ENCODE assay signal across 1 cellular context in the genomic region with DNA sequence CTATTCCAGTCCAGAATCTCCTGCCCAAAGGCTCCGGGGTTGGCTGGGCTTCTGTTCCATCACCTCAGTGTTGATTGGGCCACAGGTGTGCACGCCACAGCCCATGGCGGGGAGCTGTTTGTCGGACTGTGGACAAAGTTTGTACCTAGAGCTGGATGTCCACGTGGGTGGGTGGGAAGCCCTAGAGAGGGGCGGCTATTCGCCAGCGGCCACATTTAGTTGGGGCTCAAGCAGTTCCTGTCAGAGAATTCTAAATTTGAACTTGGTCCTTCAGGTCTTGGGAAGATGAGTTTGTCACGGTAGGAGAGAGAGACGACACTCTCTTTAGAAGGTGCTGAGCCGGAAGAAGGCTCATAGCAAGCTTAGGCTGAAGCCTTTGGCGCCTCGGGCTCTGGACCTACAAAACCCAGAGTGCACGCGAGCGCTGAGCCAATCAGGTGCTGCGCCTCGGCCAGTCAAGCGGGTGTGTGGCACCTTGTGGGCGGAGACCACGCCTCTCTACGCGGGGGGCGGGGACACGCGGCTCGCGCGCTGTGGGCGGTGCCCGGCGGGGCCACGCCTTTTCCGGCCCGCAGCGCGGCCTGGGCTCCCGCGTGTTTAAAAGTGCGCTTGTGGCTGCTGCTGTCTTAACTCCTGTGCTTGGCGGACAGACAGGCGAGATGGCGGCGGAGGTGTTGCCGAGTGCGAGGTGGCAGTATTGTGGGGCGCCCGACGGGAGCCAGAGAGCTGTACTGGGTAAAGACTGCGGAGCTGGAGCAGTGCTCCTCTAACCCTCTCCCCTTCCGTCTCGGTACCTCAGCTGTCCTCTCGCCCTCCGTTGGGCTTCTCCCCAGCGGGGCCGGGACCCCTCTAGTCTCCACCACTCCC.
TF ChIP-seq lines count a peak whose summit lies in the region.

Gene POLR1E (plus strand): TSS at position 560 of the 867 bp plus-strand sequence. CDS start 100 bp downstream, at position 660.

TF ChIP-seq in HepG2, 621 proteins besides CTCF, POLR2A, EP300 and RAD21 (continued from another document and continues in another):
- no peak for TF ChIP-seq FOXO4 (CRISPR knock-in tag; conservative IDR thresholded peaks at IDR 0.05)
- 0 out of 2 replicates have a peak, but pooled peaks have one; percentile 51 for TF ChIP-seq SMAD9 (CRISPR knock-in tag; IDR thresholded peaks at IDR 0.05)
- no peak for TF ChIP-seq RXRB (CRISPR knock-in tag; IDR thresholded peaks at IDR 0.05; ENCODE audit: borderline replicate concordance)
- TF ChIP-seq PHF20 (CRISPR knock-in tag; IDR thresholded peaks at IDR 0.05): peak; percentile 71
- TF ChIP-seq, protein P1, sequence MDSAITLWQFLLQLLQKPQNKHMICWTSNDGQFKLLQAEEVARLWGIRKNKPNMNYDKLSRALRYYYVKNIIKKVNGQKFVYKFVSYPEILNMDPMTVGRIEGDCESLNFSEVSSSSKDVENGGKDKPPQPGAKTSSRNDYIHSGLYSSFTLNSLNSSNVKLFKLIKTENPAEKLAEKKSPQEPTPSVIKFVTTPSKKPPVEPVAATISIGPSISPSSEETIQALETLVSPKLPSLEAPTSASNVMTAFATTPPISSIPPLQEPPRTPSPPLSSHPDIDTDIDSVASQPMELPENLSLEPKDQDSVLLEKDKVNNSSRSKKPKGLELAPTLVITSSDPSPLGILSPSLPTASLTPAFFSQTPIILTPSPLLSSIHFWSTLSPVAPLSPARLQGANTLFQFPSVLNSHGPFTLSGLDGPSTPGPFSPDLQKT (CRISPR knock-in tag; IDR thresholded peaks at IDR 0.05; ENCODE audit: borderline replicate concordance): no peak
- TF ChIP-seq ZNF879 (CRISPR knock-in tag; IDR thresholded peaks at IDR 0.05): 0 out of 2 replicates have a peak, but pooled peaks have one; percentile 46
- TF ChIP-seq, protein P2, sequence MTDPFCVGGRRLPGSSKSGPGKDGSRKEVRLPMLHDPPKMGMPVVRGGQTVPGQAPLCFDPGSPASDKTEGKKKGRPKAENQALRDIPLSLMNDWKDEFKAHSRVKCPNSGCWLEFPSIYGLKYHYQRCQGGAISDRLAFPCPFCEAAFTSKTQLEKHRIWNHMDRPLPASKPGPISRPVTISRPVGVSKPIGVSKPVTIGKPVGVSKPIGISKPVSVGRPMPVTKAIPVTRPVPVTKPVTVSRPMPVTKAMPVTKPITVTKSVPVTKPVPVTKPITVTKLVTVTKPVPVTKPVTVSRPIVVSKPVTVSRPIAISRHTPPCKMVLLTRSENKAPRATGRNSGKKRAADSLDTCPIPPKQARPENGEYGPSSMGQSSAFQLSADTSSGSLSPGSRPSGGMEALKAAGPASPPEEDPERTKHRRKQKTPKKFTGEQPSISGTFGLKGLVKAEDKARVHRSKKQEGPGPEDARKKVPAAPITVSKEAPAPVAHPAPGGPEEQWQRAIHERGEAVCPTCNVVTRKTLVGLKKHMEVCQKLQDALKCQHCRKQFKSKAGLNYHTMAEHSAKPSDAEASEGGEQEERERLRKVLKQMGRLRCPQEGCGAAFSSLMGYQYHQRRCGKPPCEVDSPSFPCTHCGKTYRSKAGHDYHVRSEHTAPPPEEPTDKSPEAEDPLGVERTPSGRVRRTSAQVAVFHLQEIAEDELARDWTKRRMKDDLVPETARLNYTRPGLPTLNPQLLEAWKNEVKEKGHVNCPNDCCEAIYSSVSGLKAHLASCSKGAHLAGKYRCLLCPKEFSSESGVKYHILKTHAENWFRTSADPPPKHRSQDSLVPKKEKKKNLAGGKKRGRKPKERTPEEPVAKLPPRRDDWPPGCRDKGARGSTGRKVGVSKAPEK (CRISPR knock-in tag; IDR thresholded peaks at IDR 0.05; ENCODE audit: borderline replicate concordance): no peak
- no peak for TF ChIP-seq ZFP41 (CRISPR knock-in tag; IDR thresholded peaks at IDR 0.05; ENCODE audit: borderline replicate concordance)
- TF ChIP-seq, protein P3, sequence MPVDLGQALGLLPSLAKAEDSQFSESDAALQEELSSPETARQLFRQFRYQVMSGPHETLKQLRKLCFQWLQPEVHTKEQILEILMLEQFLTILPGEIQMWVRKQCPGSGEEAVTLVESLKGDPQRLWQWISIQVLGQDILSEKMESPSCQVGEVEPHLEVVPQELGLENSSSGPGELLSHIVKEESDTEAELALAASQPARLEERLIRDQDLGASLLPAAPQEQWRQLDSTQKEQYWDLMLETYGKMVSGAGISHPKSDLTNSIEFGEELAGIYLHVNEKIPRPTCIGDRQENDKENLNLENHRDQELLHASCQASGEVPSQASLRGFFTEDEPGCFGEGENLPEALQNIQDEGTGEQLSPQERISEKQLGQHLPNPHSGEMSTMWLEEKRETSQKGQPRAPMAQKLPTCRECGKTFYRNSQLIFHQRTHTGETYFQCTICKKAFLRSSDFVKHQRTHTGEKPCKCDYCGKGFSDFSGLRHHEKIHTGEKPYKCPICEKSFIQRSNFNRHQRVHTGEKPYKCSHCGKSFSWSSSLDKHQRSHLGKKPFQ (CRISPR knock-in tag; IDR thresholded peaks at IDR 0.05; ENCODE audit: insufficient replicate concordance): no peak
- TF ChIP-seq ZNF563 (CRISPR knock-in tag; IDR thresholded peaks at IDR 0.05): 0 out of 2 replicates have a peak, but pooled peaks have one; percentile 54
- peak; percentile 33; the same call in 1 of the 2 replicates for TF ChIP-seq ZBTB7A (CRISPR knock-in tag; IDR thresholded peaks at IDR 0.05)
- TF ChIP-seq HNF4G (IDR thresholded peaks at IDR 0.05; ENCODE audit: borderline replicate concordance, low read depth, low read length): no peak
- no peak for TF ChIP-seq HNF4G (CRISPR knock-in tag; IDR thresholded peaks at IDR 0.05; ENCODE audit: borderline replicate concordance, low read depth)
- TF ChIP-seq HIVEP1 (CRISPR knock-in tag; IDR thresholded peaks at IDR 0.05): no peak
- no peak for TF ChIP-seq NR3C1 (CRISPR knock-in tag; IDR thresholded peaks at IDR 0.05)
- TF ChIP-seq ZNF326 (CRISPR knock-in tag; IDR thresholded peaks at IDR 0.05; ENCODE audit: borderline replicate concordance): no peak
- 0 out of 2 replicates have a peak, but pooled peaks have one; percentile 23 for TF ChIP-seq MZF1 (CRISPR knock-in tag; IDR thresholded peaks at IDR 0.05; ENCODE audit: borderline replicate concordance)
- no peak for TF ChIP-seq ZNF335 (CRISPR knock-in tag; IDR thresholded peaks at IDR 0.05)
- no peak for TF ChIP-seq JUND (CRISPR knock-in tag; IDR thresholded peaks at IDR 0.05)
- TF ChIP-seq ZNF496 (CRISPR knock-in tag; IDR thresholded peaks at IDR 0.05; ENCODE audit: insufficient replicate concordance): no peak
- TF ChIP-seq FOSL1 (CRISPR knock-in tag; IDR thresholded peaks at IDR 0.05; ENCODE audit: borderline replicate concordance): no peak
- no peak for TF ChIP-seq RORA (CRISPR knock-in tag; IDR thresholded peaks at IDR 0.05)
- TF ChIP-seq, protein P4, sequence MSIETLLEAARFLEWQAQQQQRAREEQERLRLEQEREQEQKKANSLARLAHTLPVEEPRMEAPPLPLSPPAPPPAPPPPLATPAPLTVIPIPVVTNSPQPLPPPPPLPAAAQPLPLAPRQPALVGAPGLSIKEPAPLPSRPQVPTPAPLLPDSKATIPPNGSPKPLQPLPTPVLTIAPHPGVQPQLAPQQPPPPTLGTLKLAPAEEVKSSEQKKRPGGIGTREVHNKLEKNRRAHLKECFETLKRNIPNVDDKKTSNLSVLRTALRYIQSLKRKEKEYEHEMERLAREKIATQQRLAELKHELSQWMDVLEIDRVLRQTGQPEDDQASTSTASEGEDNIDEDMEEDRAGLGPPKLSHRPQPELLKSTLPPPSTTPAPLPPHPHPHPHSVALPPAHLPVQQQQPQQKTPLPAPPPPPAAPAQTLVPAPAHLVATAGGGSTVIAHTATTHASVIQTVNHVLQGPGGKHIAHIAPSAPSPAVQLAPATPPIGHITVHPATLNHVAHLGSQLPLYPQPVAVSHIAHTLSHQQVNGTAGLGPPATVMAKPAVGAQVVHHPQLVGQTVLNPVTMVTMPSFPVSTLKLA (IDR thresholded peaks at IDR 0.05): peak; percentile 65
- TF ChIP-seq ZMYM4 (CRISPR knock-in tag; IDR thresholded peaks at IDR 0.05): peak; percentile 78
- TF ChIP-seq HNRNPK (IDR thresholded peaks at IDR 0.05; ENCODE audit: low read depth, low read length, poor library complexity, severe bottlenecking): no peak
- TF ChIP-seq ZNF136 (CRISPR knock-in tag; IDR thresholded peaks at IDR 0.05; ENCODE audit: low read depth): no peak
- TF ChIP-seq ZNF121 (CRISPR knock-in tag; IDR thresholded peaks at IDR 0.05): peak; percentile 5; the same call in 1 of the 2 replicates
- 0 out of 2 replicates have a peak, but pooled peaks have one; percentile 28 for TF ChIP-seq ZSCAN31 (CRISPR knock-in tag; IDR thresholded peaks at IDR 0.05; ENCODE audit: low read depth)
- peak; percentile 44; the same call in 1 of the 2 replicates for TF ChIP-seq ZNF710 (CRISPR knock-in tag; IDR thresholded peaks at IDR 0.05; ENCODE audit: borderline replicate concordance)
- TF ChIP-seq, protein P5, sequence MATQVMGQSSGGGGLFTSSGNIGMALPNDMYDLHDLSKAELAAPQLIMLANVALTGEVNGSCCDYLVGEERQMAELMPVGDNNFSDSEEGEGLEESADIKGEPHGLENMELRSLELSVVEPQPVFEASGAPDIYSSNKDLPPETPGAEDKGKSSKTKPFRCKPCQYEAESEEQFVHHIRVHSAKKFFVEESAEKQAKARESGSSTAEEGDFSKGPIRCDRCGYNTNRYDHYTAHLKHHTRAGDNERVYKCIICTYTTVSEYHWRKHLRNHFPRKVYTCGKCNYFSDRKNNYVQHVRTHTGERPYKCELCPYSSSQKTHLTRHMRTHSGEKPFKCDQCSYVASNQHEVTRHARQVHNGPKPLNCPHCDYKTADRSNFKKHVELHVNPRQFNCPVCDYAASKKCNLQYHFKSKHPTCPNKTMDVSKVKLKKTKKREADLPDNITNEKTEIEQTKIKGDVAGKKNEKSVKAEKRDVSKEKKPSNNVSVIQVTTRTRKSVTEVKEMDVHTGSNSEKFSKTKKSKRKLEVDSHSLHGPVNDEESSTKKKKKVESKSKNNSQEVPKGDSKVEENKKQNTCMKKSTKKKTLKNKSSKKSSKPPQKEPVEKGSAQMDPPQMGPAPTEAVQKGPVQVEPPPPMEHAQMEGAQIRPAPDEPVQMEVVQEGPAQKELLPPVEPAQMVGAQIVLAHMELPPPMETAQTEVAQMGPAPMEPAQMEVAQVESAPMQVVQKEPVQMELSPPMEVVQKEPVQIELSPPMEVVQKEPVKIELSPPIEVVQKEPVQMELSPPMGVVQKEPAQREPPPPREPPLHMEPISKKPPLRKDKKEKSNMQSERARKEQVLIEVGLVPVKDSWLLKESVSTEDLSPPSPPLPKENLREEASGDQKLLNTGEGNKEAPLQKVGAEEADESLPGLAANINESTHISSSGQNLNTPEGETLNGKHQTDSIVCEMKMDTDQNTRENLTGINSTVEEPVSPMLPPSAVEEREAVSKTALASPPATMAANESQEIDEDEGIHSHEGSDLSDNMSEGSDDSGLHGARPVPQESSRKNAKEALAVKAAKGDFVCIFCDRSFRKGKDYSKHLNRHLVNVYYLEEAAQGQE (IDR thresholded peaks at IDR 0.05; ENCODE audit: borderline replicate concordance in 1 of 2, low read depth in 1 of 2, low read length in 2 of 2): peak in 1 of 2 experiments; percentile 45; a peak in 1 of 4 replicates
- TF ChIP-seq CBX5 (CRISPR knock-in tag; IDR thresholded peaks at IDR 0.05; ENCODE audit: borderline replicate concordance): no peak
- TF ChIP-seq, protein P6, sequence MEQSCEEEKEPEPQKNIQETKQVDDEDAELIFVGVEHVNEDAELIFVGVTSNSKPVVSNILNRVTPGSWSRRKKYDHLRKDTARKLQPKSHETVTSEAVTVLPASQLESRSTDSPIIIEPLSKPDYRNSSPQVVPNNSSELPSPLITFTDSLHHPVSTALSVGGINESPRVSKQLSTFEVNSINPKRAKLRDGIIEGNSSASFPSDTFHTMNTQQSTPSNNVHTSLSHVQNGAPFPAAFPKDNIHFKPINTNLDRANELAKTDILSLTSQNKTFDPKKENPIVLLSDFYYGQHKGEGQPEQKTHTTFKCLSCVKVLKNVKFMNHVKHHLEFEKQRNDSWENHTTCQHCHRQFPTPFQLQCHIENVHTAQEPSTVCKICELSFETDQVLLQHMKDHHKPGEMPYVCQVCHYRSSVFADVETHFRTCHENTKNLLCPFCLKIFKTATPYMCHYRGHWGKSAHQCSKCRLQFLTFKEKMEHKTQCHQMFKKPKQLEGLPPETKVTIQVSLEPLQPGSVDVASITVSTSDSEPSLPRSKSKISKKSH (CRISPR knock-in tag; IDR thresholded peaks at IDR 0.05; ENCODE audit: borderline replicate concordance): no peak
- peak; percentile 87 for TF ChIP-seq HNRNPLL (IDR thresholded peaks at IDR 0.05; ENCODE audit: low read depth, low read length, poor library complexity, severe bottlenecking)
- TF ChIP-seq, protein P7, sequence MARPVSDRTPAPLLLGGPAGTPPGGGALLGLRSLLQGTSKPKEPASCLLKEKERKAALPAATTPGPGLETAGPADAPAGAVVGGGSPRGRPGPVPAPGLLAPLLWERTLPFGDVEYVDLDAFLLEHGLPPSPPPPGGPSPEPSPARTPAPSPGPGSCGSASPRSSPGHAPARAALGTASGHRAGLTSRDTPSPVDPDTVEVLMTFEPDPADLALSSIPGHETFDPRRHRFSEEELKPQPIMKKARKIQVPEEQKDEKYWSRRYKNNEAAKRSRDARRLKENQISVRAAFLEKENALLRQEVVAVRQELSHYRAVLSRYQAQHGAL (CRISPR knock-in tag; IDR thresholded peaks at IDR 0.05; ENCODE audit: not compliant biosample characterization): no peak
- TF ChIP-seq ZFAT (CRISPR knock-in tag; conservative IDR thresholded peaks at IDR 0.05): no peak
- no peak for TF ChIP-seq TCF7L2 (IDR thresholded peaks at IDR 0.05; ENCODE audit: low read depth, low read length)
- no peak for TF ChIP-seq TBL1XR1 (IDR thresholded peaks at IDR 0.05; ENCODE audit: borderline replicate concordance, low read length, partially characterized antibody)
- TF ChIP-seq SALL2 (CRISPR knock-in tag; IDR thresholded peaks at IDR 0.05): no peak
- no peak for TF ChIP-seq ZNF672 (CRISPR knock-in tag; IDR thresholded peaks at IDR 0.05)
